ENCODE assay signal across 14 cellular contexts in the genomic region with DNA sequence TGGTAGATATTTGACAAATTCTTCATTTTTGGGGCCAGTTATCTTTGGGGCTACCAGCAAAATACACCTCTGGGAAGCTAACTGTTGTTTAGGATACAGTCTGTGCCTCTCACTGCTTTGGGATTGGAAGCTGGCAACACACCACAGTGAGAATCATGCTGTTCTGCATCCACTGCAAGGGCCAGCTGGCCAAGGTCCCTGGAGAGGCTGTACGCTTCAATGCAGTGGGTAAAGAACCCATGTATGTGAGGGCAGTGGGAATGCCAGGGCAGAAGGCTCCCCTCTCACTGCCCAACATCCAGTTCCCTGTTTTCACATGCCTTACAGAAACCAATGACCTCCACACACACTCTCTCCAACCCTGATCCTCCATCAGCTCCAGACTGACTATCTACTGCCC.
"Had no signal": no experiment of that assay in that cellular context is flagged by ENCODE, and none has a peak within 500 bp of the region (broad histone marks: within the 10 kb centered on the region; RNA-seq: fewer than 3 reads in every experiment).

No MANE protein-coding gene starts in this region.

- H3K36me3 ChIP-seq: uterus had no signal

- H3K27me3 Mint-ChIP-seq: activated CD4-positive, alpha-beta T cell treated with anti-CD3 and anti-CD28 coated beads, Interleukin-2, amount 10 ng/mL, durations not matched to agents 24 days and 14 days; activated naive CD4-positive, alpha-beta T cell treated with anti-CD3 and anti-CD28 coated beads, Interleukin-2, amount 10 ng/mL, durations not matched to agents 7 days and 5 days; T-helper 17 cell had no signal

- H3K27ac ChIP-seq: gastroesophageal sphincter, pancreas, tibial artery, uterus had no signal

- DNase-seq: activated CD4-positive, alpha-beta T cell treated with anti-CD3 and anti-CD28 coated beads, Interleukin-2, amount 10 ng/mL, durations not matched to agents 24 days and 14 days; activated CD8-positive, alpha-beta T cell treated with anti-CD3 and anti-CD28 coated beads, Interleukin-2, amount 10 ng/mL, durations not matched to agents 7 days and 5 days; activated naive CD4-positive, alpha-beta T cell treated with anti-CD3 and anti-CD28 coated beads, Interleukin-2, amount 10 ng/mL, durations not matched to agents 7 days and 5 days; pancreas; stimulated activated CD4-positive, alpha-beta T cell treated with anti-CD3 and anti-CD28 coated beads, Interleukin-4, amount 100 ng/mL, for 1 hour; stimulated activated naive CD4-positive, alpha-beta T cell; T-helper 17 cell; tibial artery; uterus had no signal

- FAIRE-seq: astrocyte, colon, endometrium, islet of Langerhans, pancreas had no signal

- H3K4me1 ChIP-seq: pancreas, tibial artery, uterus had no signal

- H3K9me3 ChIP-seq: gastroesophageal sphincter, pancreas, tibial artery, uterus had no signal

- H3K9me3 Mint-ChIP-seq: activated CD4-positive, alpha-beta T cell treated with anti-CD3 and anti-CD28 coated beads, Interleukin-2, amount 10 ng/mL, durations not matched to agents 24 days and 14 days; activated naive CD4-positive, alpha-beta T cell treated with anti-CD3 and anti-CD28 coated beads, Interleukin-2, amount 10 ng/mL, durations not matched to agents 7 days and 5 days had no signal

- H3K4me3 Mint-ChIP-seq: activated CD4-positive, alpha-beta T cell treated with anti-CD3 and anti-CD28 coated beads, Interleukin-2, amount 10 ng/mL, durations not matched to agents 24 days and 14 days; activated CD8-positive, alpha-beta T cell treated with anti-CD3 and anti-CD28 coated beads, Interleukin-2, amount 10 ng/mL, durations not matched to agents 7 days and 5 days; activated naive CD4-positive, alpha-beta T cell treated with anti-CD3 and anti-CD28 coated beads, Interleukin-2, amount 10 ng/mL, durations not matched to agents 7 days and 5 days; T-helper 17 cell had no signal

- H3K4me3 ChIP-seq: gastroesophageal sphincter, pancreas, tibial artery, uterus had no signal

- ATAC-seq: activated CD8-positive, alpha-beta T cell treated with anti-CD3 and anti-CD28 coated beads, Interleukin-2, amount 10 ng/mL, durations not matched to agents 7 days and 5 days; gastroesophageal sphincter; pancreas; T-helper 17 cell had no signal

- H3K27me3 ChIP-seq: gastroesophageal sphincter, pancreas, tibial artery, uterus had no signal

- H3K4me1 Mint-ChIP-seq: activated CD4-positive, alpha-beta T cell treated with anti-CD3 and anti-CD28 coated beads, Interleukin-2, amount 10 ng/mL, durations not matched to agents 24 days and 14 days had no signal

- H3K27ac Mint-ChIP-seq: activated CD4-positive, alpha-beta T cell treated with anti-CD3 and anti-CD28 coated beads, Interleukin-2, amount 10 ng/mL, durations not matched to agents 24 days and 14 days; activated CD8-positive, alpha-beta T cell treated with anti-CD3 and anti-CD28 coated beads, Interleukin-2, amount 10 ng/mL, durations not matched to agents 7 days and 5 days; activated naive CD4-positive, alpha-beta T cell treated with anti-CD3 and anti-CD28 coated beads, Interleukin-2, amount 10 ng/mL, durations not matched to agents 7 days and 5 days had no signal
